ENCODE assay signal across 17 cellular contexts in the genomic region with DNA sequence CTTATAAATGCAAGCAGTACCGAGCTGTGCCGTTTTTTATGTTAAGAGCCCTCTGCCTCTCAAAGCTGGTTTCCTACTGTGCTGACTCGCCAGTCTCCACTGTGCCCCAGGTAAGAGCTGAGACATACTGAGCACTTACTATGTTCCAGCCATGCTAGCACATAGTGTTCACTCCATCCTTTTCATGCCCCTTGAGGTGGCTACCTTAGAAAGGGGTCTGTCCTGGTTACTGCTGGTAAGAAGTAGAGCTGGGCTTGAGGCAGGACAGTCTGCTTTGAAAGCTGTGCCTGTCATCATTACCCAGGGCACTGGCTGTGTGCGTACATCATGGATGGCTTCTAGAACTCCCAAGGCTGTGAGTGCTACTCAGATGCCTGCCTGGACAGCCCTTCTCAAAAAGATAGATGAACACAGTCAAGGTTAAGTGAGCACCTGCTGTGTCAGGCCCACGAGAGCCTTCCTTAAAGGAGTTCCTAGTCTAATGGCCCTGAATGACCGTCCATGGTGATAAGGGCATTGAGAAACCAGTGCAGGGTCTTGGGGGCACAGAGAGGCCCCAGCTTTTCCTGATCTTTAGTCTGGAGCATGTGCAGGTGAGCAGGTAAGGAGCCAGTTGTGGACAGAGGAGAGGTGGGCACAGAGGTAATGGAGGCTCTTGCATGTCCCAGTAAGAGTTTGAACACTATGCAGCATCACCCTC. TPM values are rescaled to one million over a fixed set of nuclear protein-coding genes. Genes with fewer than 3 reads are reported as not detected.
DNase-seq lines count a peak whose midpoint lies in the region; ATAC-seq and TF ChIP-seq lines count a peak whose summit lies in the region.
"Had no signal": no experiment of that assay in that cellular context is flagged by ENCODE, and none has a peak within 500 bp of the region (broad histone marks: within the 10 kb centered on the region; RNA-seq: fewer than 3 reads in every experiment).

No MANE protein-coding gene starts in this region.

- CTCF ChIA-PET in CD8-positive, alpha-beta memory T cell (lab: Charles Lee) = no interaction called here
- CTCF ChIA-PET in RWPE1 (lab: Yijun Ruan, JAX) = interaction anchor here (0.7 to 1.3 kb wide), 2 partner anchors 760 to 1073 kb away, joined by 3 to 7 read pairs; no protein-coding TSS in a partner anchor

- H3K4me2 ChIP-seq in neural cell (ENCODE audit: low read length) = peak overlapping the region; percentile 82

- no peak for TF ChIP-seq CTCF in foreskin fibroblast (IDR thresholded peaks at IDR 0.05; ENCODE audit: low read depth, low read length)
- no peak for TF ChIP-seq CTCF in neural cell (IDR thresholded peaks at IDR 0.05; ENCODE audit: poor library complexity, severe bottlenecking)
- TF ChIP-seq CTCF in RWPE1 (conservative IDR thresholded peaks at IDR 0.05; ENCODE audit: low read depth) = no peak

- no peak for DNase-seq in CD8-positive, alpha-beta memory T cell
- DNase-seq in NCI-H526 treated with DMSO at 0.1 percent for 48 hours (lab: John Stamatoyannopoulos, UW) = peak; percentile 34
- DNase-seq in foreskin fibroblast = no peak
- no peak for DNase-seq in RWPE1 (ENCODE audit: low spot score)
- DNase-seq in activated T-cell treated with anti-CD3 and anti-CD28 coated beads, Interleukin-2, amount 50 U/mL, for 72 hours = no peak
- DNase-seq in activated gamma-delta T cell (lab: John Stamatoyannopoulos, UW) = no peak
- DNase-seq: activated B cell treated with CpG ODN at 0.5 μM for 24 hours; activated naive CD4-positive, alpha-beta T cell; body of pancreas; NCI-H1436; NCI-H524; stomach; T-cell had no signal

- no peak overlapping the region for H3K9ac ChIP-seq in neural cell (ENCODE audit: low read length)

- H3K27me3 Mint-ChIP-seq in CD8-positive, alpha-beta memory T cell = peaks cover 39 to 47% of the 10 kb centered on the region in 2 donors
- peaks cover 41% of the 10 kb centered on the region for H3K27me3 Mint-ChIP-seq in activated T-cell treated with anti-CD3 and anti-CD28 coated beads, Interleukin-2, amount 50 U/mL, for 72 hours (ENCODE audit: low read depth)

- no peak for ATAC-seq in GM21381 (IDR thresholded peaks at IDR 0.05; ENCODE audit: unreplicated experiment)
- no peak for ATAC-seq in activated T-cell treated with anti-CD3 and anti-CD28 coated beads, Interleukin-2, amount 50 U/mL, for 72 hours (replicated peaks in 1 of 2)

- no peaks in the 10 kb centered on the region for H3K36me3 ChIP-seq in CD8-positive, alpha-beta memory T cell (ENCODE audit: insufficient read depth, low read length)
- no peaks in the 10 kb centered on the region for H3K36me3 ChIP-seq in neural cell (ENCODE audit: insufficient read depth, low read length)
- H3K36me3 ChIP-seq: stomach had no signal

- peak overlapping the region in 6 of 7 donors; percentile 1 to 26 (median 18) for H3K4me3 Mint-ChIP-seq in CD8-positive, alpha-beta memory T cell
- peak overlapping the region in 1 of 2 donors; percentile 46 for H3K4me3 Mint-ChIP-seq in activated T-cell treated with anti-CD3 and anti-CD28 coated beads, Interleukin-2, amount 50 U/mL, for 72 hours

- no peaks in the 10 kb centered on the region for H3K79me2 ChIP-seq in neural cell (replicated peaks; ENCODE audit: insufficient read depth, low read length)

- H3K36me3 Mint-ChIP-seq in CD8-positive, alpha-beta memory T cell = peaks cover 0 to 3% (median 0%) of the 10 kb centered on the region in 3 donors
- no peaks in the 10 kb centered on the region for H3K36me3 Mint-ChIP-seq in activated T-cell treated with anti-CD3 and anti-CD28 coated beads, Interleukin-2, amount 50 U/mL, for 72 hours (ENCODE audit: insufficient read depth in 2 of 2)
- H3K36me3 Mint-ChIP-seq: T-cell had no signal

- no peak for TF ChIP-seq EP300 in neural cell (conservative IDR thresholded peaks at IDR 0.05; ENCODE audit: poor library complexity, severe bottlenecking)

- peaks cover 9% of the 10 kb centered on the region for H3K27me3 ChIP-seq in CD8-positive, alpha-beta memory T cell (ENCODE audit: insufficient read depth, low read length, poor library complexity, severe bottlenecking)
- no peaks in the 10 kb centered on the region for H3K27me3 ChIP-seq in neural cell (ENCODE audit: insufficient read depth, low read depth, low read length)
- H3K27me3 ChIP-seq: body of pancreas had no signal

- peaks cover 8 to 18% (median 14%) of the 10 kb centered on the region in 3 donors for H3K4me1 Mint-ChIP-seq in CD8-positive, alpha-beta memory T cell
- H3K4me1 Mint-ChIP-seq in activated T-cell treated with anti-CD3 and anti-CD28 coated beads, Interleukin-2, amount 50 U/mL, for 72 hours (ENCODE audit: low read depth) = peaks cover 11% of the 10 kb centered on the region

- POLR2A ChIA-PET in CD8-positive, alpha-beta memory T cell (lab: Charles Lee) = no interaction called here
- POLR2A ChIA-PET in RWPE1 (lab: Yijun Ruan, JAX; ENCODE audit: low non-redundant PET) = no interaction called here

- no peak overlapping the region for H2AFZ ChIP-seq in neural cell (ENCODE audit: low read depth, low read length)

- no peaks in the 10 kb centered on the region for H3K9me3 ChIP-seq in CD8-positive, alpha-beta memory T cell (ENCODE audit: low read length)
- H3K9me3 ChIP-seq in neural cell (ENCODE audit: low read length) = no peaks in the 10 kb centered on the region
- H3K9me3 ChIP-seq: body of pancreas, stomach had no signal

- no peak for TF ChIP-seq RAD21 in neural cell (conservative IDR thresholded peaks at IDR 0.05)

- H4K20me1 ChIP-seq in neural cell (ENCODE audit: insufficient read depth) = no peaks in the 10 kb centered on the region

- no peaks in the 10 kb centered on the region for H3F3A ChIP-seq in neural cell (ENCODE audit: insufficient read depth, low read length, poor library complexity, severe bottlenecking)

- no peak overlapping the region for H3K27ac ChIP-seq in CD8-positive, alpha-beta memory T cell (ENCODE audit: low read depth, low read length)
- no peak overlapping the region for H3K27ac ChIP-seq in neural cell (ENCODE audit: low read length)
- no peak overlapping the region for H3K27ac ChIP-seq in RWPE1
- H3K27ac ChIP-seq: C4-2B had no signal

- no peaks in the 10 kb centered on the region for H3K9me2 ChIP-seq in neural cell (ENCODE audit: insufficient read depth, low read length)

- no peak overlapping the region for H3K27ac Mint-ChIP-seq in CD8-positive, alpha-beta memory T cell
- no peak overlapping the region for H3K27ac Mint-ChIP-seq in activated T-cell treated with anti-CD3 and anti-CD28 coated beads, Interleukin-2, amount 50 U/mL, for 72 hours
- H3K27ac Mint-ChIP-seq: activated B cell treated with CpG ODN at 0.5 μM for 24 hours, T-cell had no signal

- H3K4me3 ChIP-seq in CD8-positive, alpha-beta memory T cell (ENCODE audit: low read length) = no peak overlapping the region
- peak overlapping the region; percentile 53 to 73 for H3K4me3 ChIP-seq in foreskin fibroblast (ENCODE audit: low read depth in 1 of 2, low read length in 2 of 2)
- peak overlapping the region; percentile 93 for H3K4me3 ChIP-seq in neural cell (ENCODE audit: low read length)
- H3K4me3 ChIP-seq: body of pancreas, lung had no signal

- H3K9me3 Mint-ChIP-seq in CD8-positive, alpha-beta memory T cell = peaks cover 0 to 5% (median 0%) of the 10 kb centered on the region in 5 donors
- no peaks in the 10 kb centered on the region for H3K9me3 Mint-ChIP-seq in activated T-cell treated with anti-CD3 and anti-CD28 coated beads, Interleukin-2, amount 50 U/mL, for 72 hours
- H3K9me3 Mint-ChIP-seq: activated B cell treated with CpG ODN at 0.5 μM for 24 hours, T-cell had no signal

- no peaks in the 10 kb centered on the region for H3K4me1 ChIP-seq in CD8-positive, alpha-beta memory T cell (ENCODE audit: insufficient read depth, low read length)

TF ChIP-seq in neural cell, 6 proteins besides CTCF, POLR2A, EP300 and RAD21:
- TF ChIP-seq EZH2 (IDR thresholded peaks at IDR 0.05; ENCODE audit: borderline replicate concordance, insufficient read depth, low read length, poor library complexity, severe bottlenecking) (no peak), POLR2AphosphoS5 (IDR thresholded peaks at IDR 0.05) (no peak), TAF1 (IDR thresholded peaks at IDR 0.05; ENCODE audit: low read depth) (no peak)

RNA-seq across cellular contexts. Expression of a gene that starts 1.6 kb away (rescaled TPM):
- not detected for total RNA-seq in CD8-positive, alpha-beta memory T cell
- polyA plus RNA-seq in CD8-positive, alpha-beta memory T cell = not detected
- 40.5 and 42.8 TPM in 2 replicates for polyA plus RNA-seq in neural cell
- 56.7 and 64.8 TPM in 2 replicates for polyA minus RNA-seq in neural cell
- total RNA-seq in activated T-cell treated with anti-CD3 and anti-CD28 coated beads, Interleukin-2, amount 50 U/mL, for 72 hours = not detected
- total RNA-seq: activated B cell treated with CpG ODN at 0.5 μM for 24 hours had no signal

RNA-seq across cellular contexts. Expression of a gene that starts 33.6 kb away (rescaled TPM):
- total RNA-seq in CD8-positive, alpha-beta memory T cell = not detected
- 1.7 TPM for polyA plus RNA-seq in CD8-positive, alpha-beta memory T cell
- polyA plus RNA-seq in neural cell = not detected in 2 replicates
- not detected in 2 replicates for polyA minus RNA-seq in neural cell
- not detected for total RNA-seq in activated T-cell treated with anti-CD3 and anti-CD28 coated beads, Interleukin-2, amount 50 U/mL, for 72 hours
- total RNA-seq: activated B cell treated with CpG ODN at 0.5 μM for 24 hours had no signal
